Comparison of ENCODE assay signal across 11 cellular contexts in genomic region chr1:223717123-223717522, GRCh38. TPM values are rescaled to one million over a fixed set of nuclear protein-coding genes. Genes with fewer than 3 reads are reported as not detected.
A peak's percentile ranks its signal among the peaks of the same experiment; 100 is the strongest.
DNase-seq lines count a peak whose midpoint lies in the region; ATAC-seq and TF ChIP-seq lines count a peak whose summit lies in the region.
"Had no signal": no experiment of that assay in that cellular context is flagged by ENCODE, and none has a peak within 500 bp of the region (broad histone marks: within the 10 kb centered on the region; RNA-seq: fewer than 3 reads in every experiment).

No MANE protein-coding gene starts in this region.

- peaks cover 32% of the 10 kb centered on the region for H3F3A ChIP-seq in smooth muscle cell (ENCODE audit: low read depth)

- intact Hi-C loops in esophagus squamous epithelium (cut with DNase I) = no loop called here

- peak overlapping the region; percentile 86 for H3K4me3 Mint-ChIP-seq in T-helper 1 cell treated with Interleukin-12 subunit alpha and Interleukin-12 subunit beta and Interleukin-4 antibody, amounts not matched to agents 30 μg/mL and 1 μg/mL, for 36 hours
- peak overlapping the region; percentile 51 to 83 (median 77) for H3K4me3 Mint-ChIP-seq in T-cell

- WGBS in esophagus squamous epithelium, 2 donors = 78 to 87% methylated on average over 5 of the region's 5 CpGs
- WGBS in smooth muscle cell (ENCODE audit: low lambda C conversion rate) = 80% methylated on average over 5 of the region's 5 CpGs

- H3K4me3 ChIP-seq in esophagus squamous epithelium (no peak overlapping the region), smooth muscle cell (no peak overlapping the region), Karpas-422 (ENCODE audit: low read length) (no peak overlapping the region)

- no peaks in the 10 kb centered on the region for H3K9me2 ChIP-seq in Karpas-422 (replicated peaks; ENCODE audit: insufficient read depth, low read length)

- H3K79me2 ChIP-seq in smooth muscle cell (ENCODE audit: low read depth) (peaks cover 55% of the 10 kb centered on the region), Karpas-422 (ENCODE audit: low read length) (no peaks in the 10 kb centered on the region)

- peaks cover 68% of the 10 kb centered on the region for H3K4me1 Mint-ChIP-seq in T-helper 1 cell treated with Interleukin-12 subunit alpha and Interleukin-12 subunit beta and Interleukin-4 antibody, amounts not matched to agents 30 μg/mL and 1 μg/mL, for 36 hours (ENCODE audit: low read depth)
- H3K4me1 Mint-ChIP-seq in T-cell = peaks cover 72 to 86% (median 83%) of the 10 kb centered on the region in 3 donors

- H3K27ac ChIP-seq in esophagus squamous epithelium (peak overlapping the region; percentile 76 to 99 (median 98)), smooth muscle cell (ENCODE audit: low read depth) (peak overlapping the region; percentile 81), Karpas-422 (ENCODE audit: low read length) (no peak overlapping the region)

- no peaks in the 10 kb centered on the region for H3K9me3 Mint-ChIP-seq in T-helper 1 cell treated with Interleukin-12 subunit alpha and Interleukin-12 subunit beta and Interleukin-4 antibody, amounts not matched to agents 30 μg/mL and 1 μg/mL, for 36 hours
- no peaks in the 10 kb centered on the region for H3K9me3 Mint-ChIP-seq in T-cell

- H2AFZ ChIP-seq in smooth muscle cell (ENCODE audit: low read depth) = no peak overlapping the region
- no peak overlapping the region for H2AFZ ChIP-seq in Karpas-422 (ENCODE audit: low read length)

- TF ChIP-seq CTCF in esophagus squamous epithelium (IDR thresholded peaks at IDR 0.05) = no peak
- no peak for TF ChIP-seq CTCF in smooth muscle cell (IDR thresholded peaks at IDR 0.05; ENCODE audit: borderline replicate concordance, insufficient read depth, poor library complexity, severe bottlenecking)

- H3K36me3 Mint-ChIP-seq in T-helper 1 cell treated with Interleukin-12 subunit alpha and Interleukin-12 subunit beta and Interleukin-4 antibody, amounts not matched to agents 30 μg/mL and 1 μg/mL, for 36 hours (ENCODE audit: low read depth) = peaks cover 59% of the 10 kb centered on the region
- H3K36me3 Mint-ChIP-seq in T-cell = peaks cover 36% of the 10 kb centered on the region

- peaks cover 50 to 90% (median 55%) of the 10 kb centered on the region in 3 donors for H3K4me1 ChIP-seq in esophagus squamous epithelium
- H3K4me1 ChIP-seq in smooth muscle cell (ENCODE audit: low read depth) = peaks cover 22% of the 10 kb centered on the region
- no peaks in the 10 kb centered on the region for H3K4me1 ChIP-seq in Karpas-422 (ENCODE audit: low read length)

- H4K20me1 ChIP-seq in smooth muscle cell (ENCODE audit: low read depth) (peaks cover 51% of the 10 kb centered on the region), Karpas-422 (ENCODE audit: insufficient read depth, low read depth, low read length) (no peaks in the 10 kb centered on the region)

- peak overlapping the region; percentile 93 for H3K4me2 ChIP-seq in smooth muscle cell
- H3K4me2 ChIP-seq in Karpas-422 (ENCODE audit: low read depth, low read length, poor library complexity, severe bottlenecking) = no peak overlapping the region

- in situ Hi-C loops in G401 (cut with HindIII; ENCODE audit: low sequenced_read_pairs) = no loop called here

- POLR2A ChIA-PET in T-cell (lab: Charles Lee) = interaction anchor here (0.6 to 1.0 kb wide), 4 partner anchors 10 to 57 kb away, joined by 3 read pairs; no protein-coding TSS in a partner anchor

- CTCF ChIA-PET in T-cell (lab: Charles Lee) = interaction anchor here (1.0 to 1.8 kb wide), 3 partner anchors 10 to 19 kb away, joined by 3 to 5 read pairs (median 5); no protein-coding TSS in a partner anchor

- no peak for TF ChIP-seq POLR2A in esophagus squamous epithelium (IDR thresholded peaks at IDR 0.05)

- H3K9me3 ChIP-seq in esophagus squamous epithelium (no peaks in the 10 kb centered on the region), smooth muscle cell (replicated peaks; ENCODE audit: low read depth) (no peaks in the 10 kb centered on the region), Karpas-422 (ENCODE audit: low read length) (no peaks in the 10 kb centered on the region)

- H3K36me3 ChIP-seq in esophagus squamous epithelium = peaks cover 10 to 59% (median 14%) of the 10 kb centered on the region in 3 donors
- no peaks in the 10 kb centered on the region for H3K36me3 ChIP-seq in smooth muscle cell (ENCODE audit: low read depth)
- H3K36me3 ChIP-seq in Karpas-422 (ENCODE audit: insufficient read depth, low read length) = no peaks in the 10 kb centered on the region

- no peaks in the 10 kb centered on the region for H3K27me3 ChIP-seq in esophagus squamous epithelium
- H3K27me3 ChIP-seq in smooth muscle cell (ENCODE audit: low read depth) = no peaks in the 10 kb centered on the region
- no peaks in the 10 kb centered on the region for H3K27me3 ChIP-seq in Karpas-422 (ENCODE audit: low read length)

- ATAC-seq in T-cell (replicated peaks in 1 of 4) (no peak), HG03571 (IDR thresholded peaks at IDR 0.05; ENCODE audit: unreplicated experiment) (no peak)

- no peak overlapping the region for H3K9ac ChIP-seq in smooth muscle cell (ENCODE audit: low read depth)
- H3K9ac ChIP-seq in Karpas-422 (ENCODE audit: low read length) = no peak overlapping the region

- DNase-seq in T-helper 1 cell = no peak
- no peak for DNase-seq in T-cell
- no peak for DNase-seq in esophagus squamous epithelium (lab: John Stamatoyannopoulos, UW)
- DNase-seq in smooth muscle cell (lab: John Stamatoyannopoulos, UW; ENCODE audit: unreplicated experiment) = no peak
- DNase-seq in Karpas-422 = no peak
- no peak for DNase-seq in G401 (ENCODE audit: low spot score)
- DNase-seq: NCI-H1436 treated with DMSO at 0.1 percent for 48 hours had no signal

- H3K27ac Mint-ChIP-seq in T-helper 1 cell treated with Interleukin-12 subunit alpha and Interleukin-12 subunit beta and Interleukin-4 antibody, amounts not matched to agents 30 μg/mL and 1 μg/mL, for 36 hours = peak overlapping the region; percentile 97
- peak overlapping the region; percentile 97 for H3K27ac Mint-ChIP-seq in T-cell

- H3K27me3 Mint-ChIP-seq in T-helper 1 cell treated with Interleukin-12 subunit alpha and Interleukin-12 subunit beta and Interleukin-4 antibody, amounts not matched to agents 30 μg/mL and 1 μg/mL, for 36 hours (ENCODE audit: low read depth) = no peaks in the 10 kb centered on the region
- H3K27me3 Mint-ChIP-seq in T-cell = no peaks in the 10 kb centered on the region

RNA-seq across cellular contexts. Expression of gene CAPN2, which starts 4.8 kb away (rescaled TPM):
- total RNA-seq in T-cell (100 to 1,000 TPM; 146 to 206 (median 169) TPM), esophagus squamous epithelium (100 to 1,000 TPM; 145 to 234 (median 177) TPM), smooth muscle cell (213 and 229 TPM in 2 replicates)
- 182 and 210 TPM in 2 replicates for polyA plus RNA-seq in smooth muscle cell
- not detected in 2 replicates for total RNA-seq in Karpas-422 (2014; rRNA removed; shearing (Covaris generic); ENCODE audit: low replicate concordance)
- 170 and 181 TPM in 2 replicates for total RNA-seq in G401 (2014; rRNA removed; shearing (Covaris generic))

RNA-seq across cellular contexts. Expression of gene CAPN8, which starts 51.6 kb away (rescaled TPM):
- total RNA-seq in T-cell (under 1 TPM; 0.38 to 0.99 (median 0.56) TPM), esophagus squamous epithelium (1 to 10 TPM in 1 of 4 donors, under 1 TPM in 2, not detected in 1; 0.26 to 1.1 (median 0.57) TPM), smooth muscle cell (not detected in 2 replicates)
- polyA plus RNA-seq in smooth muscle cell = 0.74 TPM in 1 of 2 replicates, not detected in the other
- not detected in 2 replicates for total RNA-seq in Karpas-422 (2014; rRNA removed; shearing (Covaris generic); ENCODE audit: low replicate concordance)
- total RNA-seq in G401 (2014; rRNA removed; shearing (Covaris generic)) = not detected in 2 replicates
- total RNA-seq: A172, frontal cortex had no signal

Comparison
In these comparisons a context has a peak if more than half of its experiments do, and no peak if none do; other contexts are left out.
1. RNA of gene CAPN2, which starts 4.8 kb away (total RNA-seq): 213 to 229 TPM in smooth muscle cell, 145 to 234 TPM in esophagus squamous epithelium, 170 to 181 TPM in G401 and 146 to 206 TPM in T-cell; not detected in Karpas-422; every median in the first group is over 100 times any median in the second.